Comparison of ENCODE assay signal across 22 cellular contexts in genomic region chr4:80134936-80135701, GRCh38.
A peak's percentile ranks its signal among the peaks of the same experiment; 100 is the strongest.
DNase-seq lines count a peak whose midpoint lies in the region; TF ChIP-seq lines count a peak whose summit lies in the region.
"Had no signal": no experiment of that assay in that cellular context is flagged by ENCODE, and none has a peak within 500 bp of the region (broad histone marks: within the 10 kb centered on the region; RNA-seq: fewer than 3 reads in every experiment).

No MANE protein-coding gene starts in this region.

- H4K20me1 ChIP-seq in smooth muscle cell (ENCODE audit: low read depth): no peaks in the 10 kb centered on the region

- H3K4me3 ChIP-seq in epithelial cell of esophagus (ENCODE audit: low read length) (no peak overlapping the region), smooth muscle cell (no peak overlapping the region), ascending aorta (no peak overlapping the region)
- H3K4me3 ChIP-seq: body of pancreas, skin epidermis, thyroid gland had no signal

- intact Hi-C loops in ascending aorta (cut with DNase I) (no loop called here), head of caudate nucleus (cut with DNase I) (no loop called here)

- no peaks in the 10 kb centered on the region for H3K79me2 ChIP-seq in smooth muscle cell (ENCODE audit: low read depth)
- H3K79me2 ChIP-seq: parathyroid adenoma had no signal

- H3K27ac ChIP-seq in smooth muscle cell (ENCODE audit: low read depth): no peak overlapping the region
- H3K27ac ChIP-seq in ascending aorta: no peak overlapping the region
- H3K27ac ChIP-seq: body of pancreas, parathyroid adenoma, skin epidermis, thyroid gland had no signal

- DNase-seq in NCI-H2029 (lab: John Stamatoyannopoulos, UW) (peak; percentile 2), NCI-H2029 treated with DMSO at 0.1 percent for 48 hours (lab: John Stamatoyannopoulos, UW) (no peak), NCI-H69 (lab: John Stamatoyannopoulos, UW) (peak; percentile 17), epithelial cell of esophagus (ENCODE audit: low read depth) (peak; percentile 59), smooth muscle cell (lab: John Stamatoyannopoulos, UW; ENCODE audit: unreplicated experiment) (no peak), ascending aorta (ENCODE audit: low spot score in 2 of 2) (no peak), head of caudate nucleus (no peak), Kasumi-1 (lab: John Stamatoyannopoulos, UW) (no peak)
- DNase-seq: 8988T; activated CD4-positive, alpha-beta T cell treated with anti-CD3 and anti-CD28 coated beads for 36 hours; activated CD8-positive, alpha-beta memory T cell treated with anti-CD3 and anti-CD28 coated beads, Interleukin-2, amount 50 U/mL, for 48 hours; activated naive CD4-positive, alpha-beta T cell treated with Interleukin-2 at 50 U/mL for 16 hours; body of pancreas; C1 segment of cervical spinal cord; left ventricle myocardium superior; naive B cell; NCI-H146; NCI-H446 treated with DMSO at 0.1 percent for 48 hours; T-helper 9 cell; thyroid gland had no signal

- 57% methylated on average over 8 of the region's 8 CpGs for WGBS in smooth muscle cell (ENCODE audit: low lambda C conversion rate)

- H3F3A ChIP-seq in smooth muscle cell (ENCODE audit: low read depth): no peaks in the 10 kb centered on the region

- TF ChIP-seq CTCF in epithelial cell of esophagus (IDR thresholded peaks at IDR 0.05; ENCODE audit: insufficient read depth, low read depth, low read length, missing control alignments) (no peak), smooth muscle cell (IDR thresholded peaks at IDR 0.05; ENCODE audit: borderline replicate concordance, insufficient read depth, poor library complexity, severe bottlenecking) (no peak), ascending aorta (IDR thresholded peaks at IDR 0.05) (no peak)

- H3K27me3 ChIP-seq in smooth muscle cell (ENCODE audit: low read depth) (no peaks in the 10 kb centered on the region), ascending aorta (no peaks in the 10 kb centered on the region)
- H3K27me3 ChIP-seq: body of pancreas, thyroid gland had no signal

- H3K9ac ChIP-seq in smooth muscle cell (ENCODE audit: low read depth): no peak overlapping the region
- H3K9ac ChIP-seq: parathyroid adenoma had no signal

- peak overlapping the region; percentile 61 for H2AFZ ChIP-seq in smooth muscle cell (ENCODE audit: low read depth)
- H2AFZ ChIP-seq: parathyroid adenoma had no signal

- H3K36me3 ChIP-seq in smooth muscle cell (ENCODE audit: low read depth): no peaks in the 10 kb centered on the region
- no peaks in the 10 kb centered on the region for H3K36me3 ChIP-seq in ascending aorta
- H3K36me3 ChIP-seq: thyroid gland had no signal

- no peak overlapping the region for H3K4me2 ChIP-seq in smooth muscle cell

- H3K9me3 ChIP-seq in smooth muscle cell (replicated peaks; ENCODE audit: low read depth) (no peaks in the 10 kb centered on the region), ascending aorta (no peaks in the 10 kb centered on the region)
- H3K9me3 ChIP-seq: body of pancreas, thyroid gland had no signal

- H3K4me1 ChIP-seq in smooth muscle cell (ENCODE audit: low read depth): no peaks in the 10 kb centered on the region
- H3K4me1 ChIP-seq in ascending aorta: no peaks in the 10 kb centered on the region
- H3K4me1 ChIP-seq: body of pancreas, parathyroid adenoma, thyroid gland had no signal

Comparison
In these comparisons a context has a peak if more than half of its experiments do, and no peak if none do; other contexts are left out.
1. DNase-seq: peak in NCI-H2029 (single experiment), NCI-H69 (single experiment) and epithelial cell of esophagus (single experiment); none in NCI-H2029 treated with DMSO at 0.1 percent for 48 hours (single experiment), smooth muscle cell (single experiment), ascending aorta (0 of 2), head of caudate nucleus (0 of 42) and Kasumi-1 (0 of 2).